13 cellular contexts compared by ENCODE assay signal in genomic region chr10:121096617-121097431, GRCh38.
DNase-seq lines count a peak whose midpoint lies in the region; ATAC-seq and TF ChIP-seq lines count a peak whose summit lies in the region.
"Had no signal": no experiment of that assay in that cellular context is flagged by ENCODE, and none has a peak within 500 bp of the region (broad histone marks: within the 10 kb centered on the region; RNA-seq: fewer than 3 reads in every experiment).

No MANE protein-coding gene starts in this region.

- no peaks in the 10 kb centered on the region for H3K9me3 ChIP-seq in fibroblast of lung (ENCODE audit: control insufficient read depth, insufficient read depth, low read depth, low read length)
- no peaks in the 10 kb centered on the region for H3K9me3 ChIP-seq in mesodermal cell (ENCODE audit: control insufficient read depth, low read length)
- H3K9me3 ChIP-seq in PC-3 (ENCODE audit: low read length): no peaks in the 10 kb centered on the region

- H3K4me2 ChIP-seq in fibroblast of lung (ENCODE audit: extremely low read depth, insufficient read depth, low read length): no peak overlapping the region
- H3K4me2 ChIP-seq in PC-3 (ENCODE audit: low read length): no peak overlapping the region

- ATAC-seq in PC-3 (no peak), GM19395 (IDR thresholded peaks at IDR 0.05; ENCODE audit: unreplicated experiment) (no peak)
- ATAC-seq: activated CD8-positive, alpha-beta T cell treated with anti-CD3 and anti-CD28 coated beads for 36 hours; T-helper 17 cell had no signal

- CTCF ChIA-PET in PC-3 (lab: Charles Lee): no interaction called here

- H3K9ac ChIP-seq in fibroblast of lung (ENCODE audit: insufficient read depth, low read length) (no peak overlapping the region), PC-3 (ENCODE audit: low read length) (no peak overlapping the region)

- H3K27ac ChIP-seq in fibroblast of lung (ENCODE audit: insufficient read depth, low read length) (no peak overlapping the region), mesodermal cell (ENCODE audit: low read depth, low read length, severe bottlenecking) (peak overlapping the region; percentile 95), PC-3 (ENCODE audit: low read length) (no peak overlapping the region)

- DNase-seq in AG09319 (ENCODE audit: extremely low read depth, low read depth) (peak; percentile 11), NB4 (ENCODE audit: low read depth) (peak; percentile 58), fibroblast of lung (ENCODE audit: low read depth in 2 of 2) (peak; percentile 29 to 91), PC-3 (no peak), NCI-H526 treated with DMSO at 0.1 percent for 48 hours (lab: John Stamatoyannopoulos, UW) (no peak), cerebellar cortex (ENCODE audit: low spot score) (no peak)
- DNase-seq: activated CD8-positive, alpha-beta T cell treated with anti-CD3 and anti-CD28 coated beads for 36 hours; activated naive CD4-positive, alpha-beta T cell treated with anti-CD3 and anti-CD28 coated beads for 36 hours; dermis blood vessel endothelial cell; DMS53; T-helper 17 cell had no signal

- no peak for TF ChIP-seq POLR2A in NB4 (IDR thresholded peaks at IDR 0.05; ENCODE audit: extremely low read depth, insufficient read length)

- H3K79me2 ChIP-seq in fibroblast of lung (ENCODE audit: control insufficient read depth, insufficient read depth, low read length) (no peaks in the 10 kb centered on the region), PC-3 (ENCODE audit: low read length) (no peaks in the 10 kb centered on the region)

- no TSS peak for BruUV-seq in PC-3 (replicated peaks; lab: Mats Ljungman, UMichigan)

- no peak overlapping the region for H3K4me3 ChIP-seq in NB4 (ENCODE audit: low read depth, low read length)
- H3K4me3 ChIP-seq in fibroblast of lung (replicated peaks in 1 of 4; ENCODE audit: control extremely low read depth in 1 of 4, insufficient read depth in 1 of 4, low read depth in 3 of 4, low read length in 4 of 4): no peak overlapping the region
- no peak overlapping the region for H3K4me3 ChIP-seq in mesodermal cell (ENCODE audit: extremely low read depth, insufficient read depth, low read length, poor library complexity, severe bottlenecking)
- H3K4me3 ChIP-seq in PC-3 (ENCODE audit: low read length): no peak overlapping the region

- intact Hi-C loops in PC-3 (cut with micrococcal nuclease): no loop called here

- H4K20me1 ChIP-seq in fibroblast of lung (ENCODE audit: control insufficient read depth, extremely low read depth, insufficient read depth, low read length) (no peaks in the 10 kb centered on the region), PC-3 (ENCODE audit: low read length) (no peaks in the 10 kb centered on the region)

- no peak overlapping the region for H2AFZ ChIP-seq in fibroblast of lung (ENCODE audit: low read length)
- no peak overlapping the region for H2AFZ ChIP-seq in PC-3 (ENCODE audit: low read length)

- H3K4me1 ChIP-seq in fibroblast of lung (ENCODE audit: control insufficient read depth, extremely low read depth, insufficient read depth, low read length) (no peaks in the 10 kb centered on the region), mesodermal cell (ENCODE audit: control insufficient read depth, insufficient read depth, low read length, poor library complexity, severe bottlenecking) (peaks cover 50% of the 10 kb centered on the region), PC-3 (ENCODE audit: insufficient read depth, low read length) (no peaks in the 10 kb centered on the region)

- H3K27me3 ChIP-seq in fibroblast of lung (ENCODE audit: control insufficient read depth, insufficient read depth, low read length) (no peaks in the 10 kb centered on the region), PC-3 (ENCODE audit: low read length) (peaks cover 11% of the 10 kb centered on the region; the same call in 1 of the 2 replicates)

- POLR2A ChIA-PET in PC-3 (lab: Charles Lee; ENCODE audit: unreplicated experiment): no interaction called here

- H3K36me3 ChIP-seq in fibroblast of lung (ENCODE audit: control insufficient read depth, insufficient read depth, low read length): no peaks in the 10 kb centered on the region
- no peaks in the 10 kb centered on the region for H3K36me3 ChIP-seq in mesodermal cell (ENCODE audit: control insufficient read depth, insufficient read depth, low read length)
- no peaks in the 10 kb centered on the region for H3K36me3 ChIP-seq in PC-3 (ENCODE audit: low read depth, low read length)

- no peaks in the 10 kb centered on the region for H3K9me2 ChIP-seq in PC-3 (replicated peaks; ENCODE audit: low read length)

- TF ChIP-seq CTCF in AG09319 (IDR thresholded peaks at IDR 0.05; ENCODE audit: low read depth, low read length) (no peak), NB4 (IDR thresholded peaks at IDR 0.05; ENCODE audit: low read depth, low read length) (no peak), fibroblast of lung (conservative IDR thresholded peaks at IDR 0.05 in 1 of 2, IDR thresholded peaks at IDR 0.05 in 1 of 2; ENCODE audit: low read depth in 1 of 2, low read length in 2 of 2) (no peak), PC-3 (conservative IDR thresholded peaks at IDR 0.05; ENCODE audit: low read depth, low read length) (no peak)

- WGBS in mesodermal cell (ENCODE audit: insufficient coverage in 2 of 2), 2 experiments: 71% methylated on average over 7 to 8 of the region's 8 CpGs

- H3F3A ChIP-seq in PC-3 (ENCODE audit: low read length, unreplicated experiment): no peaks in the 10 kb centered on the region

Comparison
In these comparisons a context has a peak if more than half of its experiments do, and no peak if none do; other contexts are left out.
1. DNase-seq: peak in AG09319 (single experiment), NB4 (single experiment) and fibroblast of lung (2 of 2); none in PC-3 (single experiment), NCI-H526 treated with DMSO at 0.1 percent for 48 hours (single experiment) and cerebellar cortex (single experiment).